Comparison of ENCODE assay signal across 18 cellular contexts in genomic region chr10:28983799-28984198, GRCh38.
DNase-seq lines count a peak whose midpoint lies in the region; TF ChIP-seq lines count a peak whose summit lies in the region.
"Had no signal": no experiment of that assay in that cellular context is flagged by ENCODE, and none has a peak within 500 bp of the region (broad histone marks: within the 10 kb centered on the region; RNA-seq: fewer than 3 reads in every experiment).

No MANE protein-coding gene starts in this region.

- no peaks in the 10 kb centered on the region for H3K9me3 Mint-ChIP-seq in endothelial cell (ENCODE audit: unreplicated experiment)
- H3K9me3 Mint-ChIP-seq: activated naive CD4-positive, alpha-beta T cell treated with anti-CD3 and anti-CD28 coated beads, Interleukin-2, amount 50 U/mL, for 24 hours; activated T-cell treated with anti-CD3 and anti-CD28 coated beads, Interleukin-2, amount 50 U/mL, for 72 hours; brain; stimulated activated naive CD8-positive, alpha-beta T cell treated with anti-CD3 and anti-CD28 coated beads, Interleukin-15, amount 100 ng/mL, for 72 hours; T-cell had no signal

- H4K91ac ChIP-seq in mesenchymal stem cell (ENCODE audit: low read length) = no peak overlapping the region

- no peaks in the 10 kb centered on the region for H3K27me3 ChIP-seq in SJSA1 (replicated peaks)
- H3K27me3 ChIP-seq in esophagus squamous epithelium = peaks cover 0 to 5% (median 0%) of the 10 kb centered on the region in 4 donors
- H3K27me3 ChIP-seq in mesenchymal stem cell (ENCODE audit: control insufficient read depth in 1 of 2, insufficient read depth in 1 of 2, low read length in 2 of 2) = no peaks in the 10 kb centered on the region
- H3K27me3 ChIP-seq: tibial nerve had no signal

- H2AFZ ChIP-seq in mesenchymal stem cell (ENCODE audit: low read depth, low read length) = no peak overlapping the region

- H3K4ac ChIP-seq in mesenchymal stem cell (ENCODE audit: low read depth in 1 of 2, low read length in 2 of 2) = peak overlapping the region in 1 of 2 experiments; percentile 77

- H3K9me3 ChIP-seq in SJSA1 (replicated peaks) = no peaks in the 10 kb centered on the region
- no peaks in the 10 kb centered on the region for H3K9me3 ChIP-seq in esophagus squamous epithelium
- H3K9me3 ChIP-seq in mesenchymal stem cell (ENCODE audit: control insufficient read depth, low read length) = no peaks in the 10 kb centered on the region
- H3K9me3 ChIP-seq: tibial nerve had no signal

- H3K79me1 ChIP-seq in mesenchymal stem cell (replicated peaks; ENCODE audit: low read length, poor library complexity, severe bottlenecking) = no peaks in the 10 kb centered on the region

- no peaks in the 10 kb centered on the region for H3K36me3 Mint-ChIP-seq in endothelial cell (ENCODE audit: low read depth, unreplicated experiment)
- H3K36me3 Mint-ChIP-seq: activated naive CD4-positive, alpha-beta T cell treated with anti-CD3 and anti-CD28 coated beads, Interleukin-2, amount 50 U/mL, for 24 hours; brain; T-cell had no signal

- H2AK5ac ChIP-seq in mesenchymal stem cell (ENCODE audit: low read length, severe bottlenecking) = no peak overlapping the region

- H3K36me3 ChIP-seq in SJSA1 (no peaks in the 10 kb centered on the region), esophagus squamous epithelium (no peaks in the 10 kb centered on the region), mesenchymal stem cell (ENCODE audit: control insufficient read depth in 1 of 2, insufficient read depth in 2 of 2, low read depth in 1 of 2, low read length in 2 of 2) (no peaks in the 10 kb centered on the region)
- H3K36me3 ChIP-seq: tibial nerve had no signal

- no peak overlapping the region for H3K4me2 ChIP-seq in mesenchymal stem cell (ENCODE audit: low read length, poor library complexity, severe bottlenecking)

- intact Hi-C loops in esophagus squamous epithelium (cut with DNase I) = no loop called here

- H3K4me1 ChIP-seq in SJSA1 (replicated peaks) = peaks cover 21% of the 10 kb centered on the region
- H3K4me1 ChIP-seq in esophagus squamous epithelium = peaks cover 0 to 33% (median 18%) of the 10 kb centered on the region in 3 donors
- H3K4me1 ChIP-seq in mesenchymal stem cell (ENCODE audit: control insufficient read depth, insufficient read depth, low read depth, low read length) = peaks cover 3% of the 10 kb centered on the region

- H3K14ac ChIP-seq in mesenchymal stem cell (ENCODE audit: low read length in 2 of 2) = no peak overlapping the region

- TF ChIP-seq CTCF in C4-2B (conservative IDR thresholded peaks at IDR 0.05) (no peak), esophagus squamous epithelium (IDR thresholded peaks at IDR 0.05) (no peak), endothelial cell (IDR thresholded peaks at IDR 0.05; ENCODE audit: unreplicated experiment) (no peak)

- no peak overlapping the region for H2BK15ac ChIP-seq in mesenchymal stem cell (ENCODE audit: low read depth, poor library complexity, severe bottlenecking)

- no peak overlapping the region for H2BK120ac ChIP-seq in mesenchymal stem cell (ENCODE audit: low read depth, low read length)

- peaks cover 4% of the 10 kb centered on the region for H3K27me3 Mint-ChIP-seq in endothelial cell (ENCODE audit: unreplicated experiment)

- no peak overlapping the region for H3K9ac ChIP-seq in mesenchymal stem cell (ENCODE audit: low read length)

- TF ChIP-seq POLR2A in esophagus squamous epithelium (IDR thresholded peaks at IDR 0.05) = no peak

- peak overlapping the region; percentile 29; the same call in 1 of the 2 replicates for H3K27ac ChIP-seq in C4-2B
- H3K27ac ChIP-seq in SJSA1 = peak overlapping the region; percentile 12; the same call in 1 of the 2 replicates
- H3K27ac ChIP-seq in esophagus squamous epithelium = peak overlapping the region; percentile 55 to 78 (median 70)
- no peak overlapping the region for H3K27ac ChIP-seq in mesenchymal stem cell (ENCODE audit: low read length, poor library complexity, severe bottlenecking)
- H3K27ac ChIP-seq: tibial nerve had no signal

- no peak overlapping the region for H3K27ac Mint-ChIP-seq in endothelial cell (ENCODE audit: unreplicated experiment)
- H3K27ac Mint-ChIP-seq: activated naive CD4-positive, alpha-beta T cell treated with anti-CD3 and anti-CD28 coated beads, Interleukin-2, amount 50 U/mL, for 24 hours; activated T-cell treated with anti-CD3 and anti-CD28 coated beads, Interleukin-2, amount 50 U/mL, for 72 hours; brain; stimulated activated naive CD8-positive, alpha-beta T cell treated with anti-CD3 and anti-CD28 coated beads, Interleukin-15, amount 100 ng/mL, for 72 hours; T-cell had no signal

- no peak overlapping the region for H2BK12ac ChIP-seq in mesenchymal stem cell (ENCODE audit: low read length in 2 of 2)

- no peak overlapping the region for H2BK5ac ChIP-seq in mesenchymal stem cell (ENCODE audit: low read depth, low read length, poor library complexity, severe bottlenecking)

- peaks cover 14% of the 10 kb centered on the region for H3K4me1 Mint-ChIP-seq in endothelial cell (ENCODE audit: unreplicated experiment)
- H3K4me1 Mint-ChIP-seq: activated naive CD4-positive, alpha-beta T cell treated with anti-CD3 and anti-CD28 coated beads, Interleukin-2, amount 50 U/mL, for 24 hours; stimulated activated naive CD8-positive, alpha-beta T cell treated with anti-CD3 and anti-CD28 coated beads, Interleukin-15, amount 100 ng/mL, for 72 hours; T-cell had no signal

- peak overlapping the region in 1 of 2 experiments; percentile 65 for H3K18ac ChIP-seq in mesenchymal stem cell (ENCODE audit: low read depth in 1 of 2, low read length in 2 of 2)

- no peak overlapping the region for H4K8ac ChIP-seq in mesenchymal stem cell (ENCODE audit: low read length)

- DNase-seq in SJSA1 (ENCODE audit: low read depth in 1 of 2, low spot score in 2 of 2) (no peak), esophagus squamous epithelium (lab: John Stamatoyannopoulos, UW) (no peak), mesenchymal stem cell (peak; percentile 37), kidney tubule cell (ENCODE audit: low spot score) (no peak), activated gamma-delta T cell (lab: John Stamatoyannopoulos, UW) (no peak), endothelial cell (ENCODE audit: low spot score) (no peak)
- DNase-seq in activated T-cell treated with anti-CD3 and anti-CD28 coated beads, Interleukin-2, amount 50 U/mL, for 48 hours = no peak
- DNase-seq: activated T-cell treated with anti-CD3 and anti-CD28 coated beads, Interleukin-2, amount 50 U/mL, for 72 hours; NCI-H1436 treated with DMSO at 0.1 percent for 48 hours; NCI-H526; SHP77 treated with DMSO at 0.1 percent for 48 hours; stimulated activated CD4-positive, alpha-beta T cell treated with anti-CD3 and anti-CD28 coated beads, Interleukin-4, amount 100 ng/mL, for 1 hour; stimulated activated naive CD8-positive, alpha-beta T cell treated with anti-CD3 and anti-CD28 coated beads, Interleukin-15, amount 100 ng/mL, for 72 hours had no signal

- H3K4me3 ChIP-seq in SJSA1 (no peak overlapping the region), esophagus squamous epithelium (no peak overlapping the region), mesenchymal stem cell (ENCODE audit: insufficient read depth in 1 of 2, low read depth in 1 of 2, low read length in 2 of 2) (no peak overlapping the region)
- H3K4me3 ChIP-seq: tibial nerve had no signal

- no peak overlapping the region for H3K23ac ChIP-seq in mesenchymal stem cell (ENCODE audit: low read length in 2 of 2)

- H3K4me3 Mint-ChIP-seq in endothelial cell (ENCODE audit: unreplicated experiment) = no peak overlapping the region
- H3K4me3 Mint-ChIP-seq: activated naive CD4-positive, alpha-beta T cell treated with anti-CD3 and anti-CD28 coated beads, Interleukin-2, amount 50 U/mL, for 24 hours; activated T-cell treated with anti-CD3 and anti-CD28 coated beads, Interleukin-2, amount 50 U/mL, for 72 hours; brain; stimulated activated naive CD8-positive, alpha-beta T cell treated with anti-CD3 and anti-CD28 coated beads, Interleukin-15, amount 100 ng/mL, for 72 hours; T-cell had no signal

- 27 to 41% methylated on average over 3 of the region's 3 CpGs for WGBS in esophagus squamous epithelium, 2 donors
- 100% methylated on average over 2 of the region's 3 CpGs for WGBS in mesenchymal stem cell
